1 cellular context compared by ENCODE assay signal in genomic region chr2:27184115-27184514, GRCh38.
TF ChIP-seq lines count a peak whose summit lies in the region.

No MANE protein-coding gene starts in this region.

TF ChIP-seq in K562, 482 proteins besides CTCF, POLR2A, EP300 and RAD21:
- TF ChIP-seq SNAPC5 (CRISPR knock-in tag; IDR thresholded peaks at IDR 0.05) (no peak), ATF4 (CRISPR knock-in tag; IDR thresholded peaks at IDR 0.05) (no peak), DEAF1 (CRISPR knock-in tag; IDR thresholded peaks at IDR 0.05) (no peak), FOXK2 (conservative IDR thresholded peaks at IDR 0.05 in 1 of 2, IDR thresholded peaks at IDR 0.05 in 1 of 2; ENCODE audit: low read depth in 2 of 2) (no peak), ZBTB1 (CRISPR knock-in tag; IDR thresholded peaks at IDR 0.05; ENCODE audit: borderline replicate concordance, low read depth) (no peak), BACH1 (tag; IDR thresholded peaks at IDR 0.05) (no peak), IRF2 (CRISPR knock-in tag; IDR thresholded peaks at IDR 0.05) (no peak), ZNF316 (IDR thresholded peaks at IDR 0.05) (no peak), ZSCAN29 (IDR thresholded peaks at IDR 0.05) (no peak), ADNP (tag; IDR thresholded peaks at IDR 0.05) (no peak), ZNF174 (CRISPR knock-in tag; IDR thresholded peaks at IDR 0.05) (no peak), ZNF407 (IDR thresholded peaks at IDR 0.05; ENCODE audit: low read depth) (no peak)
- TF ChIP-seq, protein P1, sequence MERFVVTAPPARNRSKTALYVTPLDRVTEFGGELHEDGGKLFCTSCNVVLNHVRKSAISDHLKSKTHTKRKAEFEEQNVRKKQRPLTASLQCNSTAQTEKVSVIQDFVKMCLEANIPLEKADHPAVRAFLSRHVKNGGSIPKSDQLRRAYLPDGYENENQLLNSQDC (CRISPR knock-in tag; IDR thresholded peaks at IDR 0.05) = no peak
- TF ChIP-seq, protein P2, sequence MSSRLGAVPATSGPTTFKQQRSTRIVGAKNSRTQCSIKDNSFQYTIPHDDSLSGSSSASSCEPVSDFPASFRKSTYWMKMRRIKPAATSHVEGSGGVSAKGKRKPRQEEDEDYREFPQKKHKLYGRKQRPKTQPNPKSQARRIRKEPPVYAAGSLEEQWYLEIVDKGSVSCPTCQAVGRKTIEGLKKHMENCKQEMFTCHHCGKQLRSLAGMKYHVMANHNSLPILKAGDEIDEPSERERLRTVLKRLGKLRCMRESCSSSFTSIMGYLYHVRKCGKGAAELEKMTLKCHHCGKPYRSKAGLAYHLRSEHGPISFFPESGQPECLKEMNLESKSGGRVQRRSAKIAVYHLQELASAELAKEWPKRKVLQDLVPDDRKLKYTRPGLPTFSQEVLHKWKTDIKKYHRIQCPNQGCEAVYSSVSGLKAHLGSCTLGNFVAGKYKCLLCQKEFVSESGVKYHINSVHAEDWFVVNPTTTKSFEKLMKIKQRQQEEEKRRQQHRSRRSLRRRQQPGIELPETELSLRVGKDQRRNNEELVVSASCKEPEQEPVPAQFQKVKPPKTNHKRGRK (tag; IDR thresholded peaks at IDR 0.05) = no peak
